Comparison of ENCODE assay signal across 2 cellular contexts in the genomic region with DNA sequence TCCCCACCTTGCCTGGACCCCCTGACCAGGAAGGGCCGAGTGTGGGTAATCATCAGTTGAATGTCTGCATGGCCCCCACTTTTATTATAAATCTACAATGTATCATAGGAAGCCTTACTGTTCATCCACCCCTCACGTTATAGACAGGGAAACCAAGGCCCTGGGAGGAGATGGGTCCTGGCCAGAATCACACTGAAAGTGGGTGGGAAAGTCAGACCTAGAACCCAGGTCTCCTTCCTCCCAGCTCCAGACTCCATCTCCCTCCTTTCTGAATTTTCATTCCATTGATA.
TF ChIP-seq lines count a peak whose summit lies in the region.

No MANE protein-coding gene starts in this region.

TF ChIP-seq in HCT116, 20 proteins besides CTCF, POLR2A, EP300 and RAD21:
- no peak for TF ChIP-seq SP1 (IDR thresholded peaks at IDR 0.05; ENCODE audit: low read depth)
- TF ChIP-seq, protein P1, sequence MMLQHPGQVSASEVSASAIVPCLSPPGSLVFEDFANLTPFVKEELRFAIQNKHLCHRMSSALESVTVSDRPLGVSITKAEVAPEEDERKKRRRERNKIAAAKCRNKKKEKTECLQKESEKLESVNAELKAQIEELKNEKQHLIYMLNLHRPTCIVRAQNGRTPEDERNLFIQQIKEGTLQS (IDR thresholded peaks at IDR 0.05), result no peak
- TF ChIP-seq CEBPB (IDR thresholded peaks at IDR 0.05; ENCODE audit: low read depth), result no peak
- TF ChIP-seq, protein P2, sequence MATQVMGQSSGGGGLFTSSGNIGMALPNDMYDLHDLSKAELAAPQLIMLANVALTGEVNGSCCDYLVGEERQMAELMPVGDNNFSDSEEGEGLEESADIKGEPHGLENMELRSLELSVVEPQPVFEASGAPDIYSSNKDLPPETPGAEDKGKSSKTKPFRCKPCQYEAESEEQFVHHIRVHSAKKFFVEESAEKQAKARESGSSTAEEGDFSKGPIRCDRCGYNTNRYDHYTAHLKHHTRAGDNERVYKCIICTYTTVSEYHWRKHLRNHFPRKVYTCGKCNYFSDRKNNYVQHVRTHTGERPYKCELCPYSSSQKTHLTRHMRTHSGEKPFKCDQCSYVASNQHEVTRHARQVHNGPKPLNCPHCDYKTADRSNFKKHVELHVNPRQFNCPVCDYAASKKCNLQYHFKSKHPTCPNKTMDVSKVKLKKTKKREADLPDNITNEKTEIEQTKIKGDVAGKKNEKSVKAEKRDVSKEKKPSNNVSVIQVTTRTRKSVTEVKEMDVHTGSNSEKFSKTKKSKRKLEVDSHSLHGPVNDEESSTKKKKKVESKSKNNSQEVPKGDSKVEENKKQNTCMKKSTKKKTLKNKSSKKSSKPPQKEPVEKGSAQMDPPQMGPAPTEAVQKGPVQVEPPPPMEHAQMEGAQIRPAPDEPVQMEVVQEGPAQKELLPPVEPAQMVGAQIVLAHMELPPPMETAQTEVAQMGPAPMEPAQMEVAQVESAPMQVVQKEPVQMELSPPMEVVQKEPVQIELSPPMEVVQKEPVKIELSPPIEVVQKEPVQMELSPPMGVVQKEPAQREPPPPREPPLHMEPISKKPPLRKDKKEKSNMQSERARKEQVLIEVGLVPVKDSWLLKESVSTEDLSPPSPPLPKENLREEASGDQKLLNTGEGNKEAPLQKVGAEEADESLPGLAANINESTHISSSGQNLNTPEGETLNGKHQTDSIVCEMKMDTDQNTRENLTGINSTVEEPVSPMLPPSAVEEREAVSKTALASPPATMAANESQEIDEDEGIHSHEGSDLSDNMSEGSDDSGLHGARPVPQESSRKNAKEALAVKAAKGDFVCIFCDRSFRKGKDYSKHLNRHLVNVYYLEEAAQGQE (IDR thresholded peaks at IDR 0.05; ENCODE audit: low read depth), result no peak
- TF ChIP-seq ELF1 (IDR thresholded peaks at IDR 0.05; ENCODE audit: borderline replicate concordance, low read depth), result no peak
- no peak for TF ChIP-seq SRF (IDR thresholded peaks at IDR 0.05; ENCODE audit: low read depth)
- TF ChIP-seq CBX3 (IDR thresholded peaks at IDR 0.05; ENCODE audit: low read depth), result no peak
- no peak for TF ChIP-seq POLR2AphosphoS5 (IDR thresholded peaks at IDR 0.05; ENCODE audit: low read depth, low read length)
- no peak for TF ChIP-seq TCF7L2 (IDR thresholded peaks at IDR 0.05; ENCODE audit: borderline replicate concordance, extremely low read depth, insufficient read depth, insufficient read length)
- TF ChIP-seq, protein P3, sequence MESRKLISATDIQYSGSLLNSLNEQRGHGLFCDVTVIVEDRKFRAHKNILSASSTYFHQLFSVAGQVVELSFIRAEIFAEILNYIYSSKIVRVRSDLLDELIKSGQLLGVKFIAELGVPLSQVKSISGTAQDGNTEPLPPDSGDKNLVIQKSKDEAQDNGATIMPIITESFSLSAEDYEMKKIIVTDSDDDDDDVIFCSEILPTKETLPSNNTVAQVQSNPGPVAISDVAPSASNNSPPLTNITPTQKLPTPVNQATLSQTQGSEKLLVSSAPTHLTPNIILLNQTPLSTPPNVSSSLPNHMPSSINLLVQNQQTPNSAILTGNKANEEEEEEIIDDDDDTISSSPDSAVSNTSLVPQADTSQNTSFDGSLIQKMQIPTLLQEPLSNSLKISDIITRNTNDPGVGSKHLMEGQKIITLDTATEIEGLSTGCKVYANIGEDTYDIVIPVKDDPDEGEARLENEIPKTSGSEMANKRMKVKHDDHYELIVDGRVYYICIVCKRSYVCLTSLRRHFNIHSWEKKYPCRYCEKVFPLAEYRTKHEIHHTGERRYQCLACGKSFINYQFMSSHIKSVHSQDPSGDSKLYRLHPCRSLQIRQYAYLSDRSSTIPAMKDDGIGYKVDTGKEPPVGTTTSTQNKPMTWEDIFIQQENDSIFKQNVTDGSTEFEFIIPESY (IDR thresholded peaks at IDR 0.05; ENCODE audit: extremely low read depth, insufficient replicate concordance, low read length), result no peak
- no peak for TF ChIP-seq SIN3A (IDR thresholded peaks at IDR 0.05; ENCODE audit: low read depth)
- TF ChIP-seq, protein P4, sequence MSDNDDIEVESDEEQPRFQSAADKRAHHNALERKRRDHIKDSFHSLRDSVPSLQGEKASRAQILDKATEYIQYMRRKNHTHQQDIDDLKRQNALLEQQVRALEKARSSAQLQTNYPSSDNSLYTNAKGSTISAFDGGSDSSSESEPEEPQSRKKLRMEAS (IDR thresholded peaks at IDR 0.05), result no peak
- TF ChIP-seq EGR1 (IDR thresholded peaks at IDR 0.05; ENCODE audit: low read depth), result no peak
- no peak for TF ChIP-seq FOSL1 (IDR thresholded peaks at IDR 0.05; ENCODE audit: low read depth)
- TF ChIP-seq JUND (IDR thresholded peaks at IDR 0.05), result no peak
- TF ChIP-seq ZFX (IDR thresholded peaks at IDR 0.05), result no peak

TF ChIP-seq in K562, 482 proteins besides CTCF, POLR2A, EP300 and RAD21:
- TF ChIP-seq POLR2AphosphoS5 (IDR thresholded peaks at IDR 0.05; ENCODE audit: control insufficient read depth, insufficient read depth, low read depth, low read length) (peak; percentile 38; the same call in 1 of the 2 replicates), ELF2 (CRISPR knock-in tag; IDR thresholded peaks at IDR 0.05) (no peak), NR1H2 (CRISPR knock-in tag; IDR thresholded peaks at IDR 0.05) (no peak), KLF10 (CRISPR knock-in tag; IDR thresholded peaks at IDR 0.05) (no peak)
- TF ChIP-seq, protein P5, sequence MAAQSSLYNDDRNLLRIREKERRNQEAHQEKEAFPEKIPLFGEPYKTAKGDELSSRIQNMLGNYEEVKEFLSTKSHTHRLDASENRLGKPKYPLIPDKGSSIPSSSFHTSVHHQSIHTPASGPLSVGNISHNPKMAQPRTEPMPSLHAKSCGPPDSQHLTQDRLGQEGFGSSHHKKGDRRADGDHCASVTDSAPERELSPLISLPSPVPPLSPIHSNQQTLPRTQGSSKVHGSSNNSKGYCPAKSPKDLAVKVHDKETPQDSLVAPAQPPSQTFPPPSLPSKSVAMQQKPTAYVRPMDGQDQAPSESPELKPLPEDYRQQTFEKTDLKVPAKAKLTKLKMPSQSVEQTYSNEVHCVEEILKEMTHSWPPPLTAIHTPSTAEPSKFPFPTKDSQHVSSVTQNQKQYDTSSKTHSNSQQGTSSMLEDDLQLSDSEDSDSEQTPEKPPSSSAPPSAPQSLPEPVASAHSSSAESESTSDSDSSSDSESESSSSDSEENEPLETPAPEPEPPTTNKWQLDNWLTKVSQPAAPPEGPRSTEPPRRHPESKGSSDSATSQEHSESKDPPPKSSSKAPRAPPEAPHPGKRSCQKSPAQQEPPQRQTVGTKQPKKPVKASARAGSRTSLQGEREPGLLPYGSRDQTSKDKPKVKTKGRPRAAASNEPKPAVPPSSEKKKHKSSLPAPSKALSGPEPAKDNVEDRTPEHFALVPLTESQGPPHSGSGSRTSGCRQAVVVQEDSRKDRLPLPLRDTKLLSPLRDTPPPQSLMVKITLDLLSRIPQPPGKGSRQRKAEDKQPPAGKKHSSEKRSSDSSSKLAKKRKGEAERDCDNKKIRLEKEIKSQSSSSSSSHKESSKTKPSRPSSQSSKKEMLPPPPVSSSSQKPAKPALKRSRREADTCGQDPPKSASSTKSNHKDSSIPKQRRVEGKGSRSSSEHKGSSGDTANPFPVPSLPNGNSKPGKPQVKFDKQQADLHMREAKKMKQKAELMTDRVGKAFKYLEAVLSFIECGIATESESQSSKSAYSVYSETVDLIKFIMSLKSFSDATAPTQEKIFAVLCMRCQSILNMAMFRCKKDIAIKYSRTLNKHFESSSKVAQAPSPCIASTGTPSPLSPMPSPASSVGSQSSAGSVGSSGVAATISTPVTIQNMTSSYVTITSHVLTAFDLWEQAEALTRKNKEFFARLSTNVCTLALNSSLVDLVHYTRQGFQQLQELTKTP (IDR thresholded peaks at IDR 0.05; ENCODE audit: low read depth in 1 of 2, partially characterized antibody in 2 of 2), result no peak
- TF ChIP-seq, protein P6, sequence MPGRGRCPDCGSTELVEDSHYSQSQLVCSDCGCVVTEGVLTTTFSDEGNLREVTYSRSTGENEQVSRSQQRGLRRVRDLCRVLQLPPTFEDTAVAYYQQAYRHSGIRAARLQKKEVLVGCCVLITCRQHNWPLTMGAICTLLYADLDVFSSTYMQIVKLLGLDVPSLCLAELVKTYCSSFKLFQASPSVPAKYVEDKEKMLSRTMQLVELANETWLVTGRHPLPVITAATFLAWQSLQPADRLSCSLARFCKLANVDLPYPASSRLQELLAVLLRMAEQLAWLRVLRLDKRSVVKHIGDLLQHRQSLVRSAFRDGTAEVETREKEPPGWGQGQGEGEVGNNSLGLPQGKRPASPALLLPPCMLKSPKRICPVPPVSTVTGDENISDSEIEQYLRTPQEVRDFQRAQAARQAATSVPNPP (IDR thresholded peaks at IDR 0.05; ENCODE audit: borderline replicate concordance, insufficient read depth, insufficient read length), result no peak
